9 cellular contexts compared by ENCODE assay signal in the genomic region with DNA sequence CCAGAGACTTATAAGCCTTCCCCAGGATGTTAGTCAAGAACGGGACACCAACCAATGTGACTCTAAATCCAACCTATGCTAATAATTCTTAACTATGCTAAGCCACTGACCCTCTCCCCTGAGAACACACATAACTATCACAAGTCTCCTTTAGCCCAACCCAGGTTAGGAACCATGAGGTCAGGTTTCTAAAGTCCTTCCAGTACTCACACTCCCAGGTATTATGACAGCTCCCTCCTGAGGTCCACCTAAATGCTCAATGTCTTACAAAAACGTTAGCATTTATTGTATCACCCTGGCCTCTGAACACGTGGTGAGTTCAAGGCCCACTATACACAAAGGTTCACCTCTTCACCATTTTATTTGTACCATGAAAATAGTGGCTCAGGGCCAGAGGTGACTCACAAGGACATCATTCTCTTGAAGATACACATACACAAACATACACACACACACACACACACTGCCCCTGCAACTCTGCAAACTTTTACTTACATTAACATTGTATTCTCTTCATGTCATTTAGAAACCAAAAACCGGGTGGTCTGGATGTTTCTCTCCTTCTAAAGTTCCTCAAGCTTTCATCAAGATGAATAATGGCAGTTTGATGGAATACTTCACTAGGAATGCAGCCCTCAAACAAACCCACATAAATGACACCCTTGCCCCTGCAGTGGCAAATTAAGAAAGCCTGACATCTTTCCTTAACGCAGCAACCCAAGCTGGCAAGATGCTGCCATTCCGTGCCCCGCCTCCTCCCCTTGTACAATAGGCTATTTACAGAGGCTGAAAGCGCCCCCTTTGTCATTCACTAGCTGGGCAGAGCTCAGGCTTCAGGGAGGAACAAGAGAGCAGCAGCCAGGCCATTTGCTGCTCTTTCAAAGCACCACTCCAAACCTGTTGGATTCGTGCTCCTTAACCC. TPM values are rescaled to one million over a fixed set of nuclear protein-coding genes. Genes with fewer than 3 reads are reported as not detected.
DNase-seq lines count a peak whose midpoint lies in the region; ATAC-seq, FAIRE-seq and TF ChIP-seq lines count a peak whose summit lies in the region.
"Had no signal": no experiment of that assay in that cellular context is flagged by ENCODE, and none has a peak within 500 bp of the region (broad histone marks: within the 10 kb centered on the region; RNA-seq: fewer than 3 reads in every experiment).

No MANE protein-coding gene starts in this region.

- H3K4me1 ChIP-seq in NT2/D1 (ENCODE audit: insufficient read depth, insufficient read length) (no peaks in the 10 kb centered on the region), pancreas (peaks cover 15 to 29% (median 23%) of the 10 kb centered on the region in 3 donors)

- FAIRE-seq in pancreas (lab: Jason Lieb, UNC): no peak

- peak overlapping the region in 1 of 4 donors; percentile 21 for H3K27ac ChIP-seq in pancreas

- ATAC-seq in pancreas (no peak), GM21367 (IDR thresholded peaks at IDR 0.05; ENCODE audit: unreplicated experiment) (no peak), GM21825 (IDR thresholded peaks at IDR 0.05; ENCODE audit: unreplicated experiment) (no peak)

- intact Hi-C loops in pancreas (cut with DNase I): no loop called here

- peak; percentile 55 for DNase-seq in H4 (ENCODE audit: low spot score)
- DNase-seq in NT2/D1 (ENCODE audit: low read depth, low spot score): peak; percentile 72
- peak; percentile 92 for DNase-seq in fibroblast of mammary gland (ENCODE audit: low read depth)
- DNase-seq in pons (ENCODE audit: low spot score): peak; percentile 97
- DNase-seq in pancreas: no peak
- DNase-seq in hepatic stellate cell (ENCODE audit: low spot score): no peak
- DNase-seq: activated CD4-positive, alpha-beta T cell treated with anti-CD3 and anti-CD28 coated beads, Interleukin-2, amount 10 ng/mL, durations not matched to agents 7 days and 5 days had no signal

- H3K9ac ChIP-seq in NT2/D1 (ENCODE audit: insufficient read length, low read depth): no peak overlapping the region

- H3K36me3 ChIP-seq in NT2/D1 (ENCODE audit: insufficient read depth, insufficient read length, low read length): no peaks in the 10 kb centered on the region
- no peaks in the 10 kb centered on the region for H3K36me3 ChIP-seq in pancreas

- TF ChIP-seq CTCF in fibroblast of mammary gland (conservative IDR thresholded peaks at IDR 0.05; ENCODE audit: control insufficient read depth, insufficient read depth, low read depth, low read length) (no peak), pancreas (IDR thresholded peaks at IDR 0.05) (no peak)

- WGBS in pancreas, 2 donors: 44 to 50% methylated on average over 9 of the region's 9 CpGs

- H3K9me3 ChIP-seq in NT2/D1 (ENCODE audit: insufficient read depth, low read length) (no peaks in the 10 kb centered on the region), pancreas (no peaks in the 10 kb centered on the region)

- no peaks in the 10 kb centered on the region for H3K27me3 ChIP-seq in NT2/D1 (ENCODE audit: insufficient read depth, insufficient read length)
- H3K27me3 ChIP-seq in pancreas: no peaks in the 10 kb centered on the region

- no peak overlapping the region for H3K4me3 ChIP-seq in NT2/D1 (ENCODE audit: insufficient read length, low read depth)
- H3K4me3 ChIP-seq in fibroblast of mammary gland (ENCODE audit: control insufficient read depth, low read depth, low read length): no peak overlapping the region
- H3K4me3 ChIP-seq in pancreas: no peak overlapping the region

RNA-seq across cellular contexts. Expression of gene ACSL1, which starts 17.7 kb away (rescaled TPM):
- total RNA-seq in H4 (2014; rRNA removed; shearing (Covaris generic)): 56.3 and 62.8 TPM in 2 replicates
- 10 to 100 TPM; 16.0 to 39.4 (median 20.9) TPM for total RNA-seq in pancreas
- 10 to 100 TPM; 18.5 to 22.4 TPM for polyA plus RNA-seq in pancreas

Comparison
In these comparisons a context has a peak if more than half of its experiments do, and no peak if none do; other contexts are left out.
1. DNase-seq: peak in H4 (single experiment), NT2/D1 (single experiment), fibroblast of mammary gland (single experiment) and pons (single experiment); none in pancreas (0 of 6) and hepatic stellate cell (single experiment).